ENCODE assay signal across 22 cellular contexts in genomic region chr6:144576871-144577270, GRCh38.
DNase-seq lines count a peak whose midpoint lies in the region; ATAC-seq and TF ChIP-seq lines count a peak whose summit lies in the region.
"Had no signal": no experiment of that assay in that cellular context is flagged by ENCODE, and none has a peak within 500 bp of the region (broad histone marks: within the 10 kb centered on the region; RNA-seq: fewer than 3 reads in every experiment).

No MANE protein-coding gene starts in this region.

- CTCF ChIA-PET in T-cell (lab: Charles Lee): interaction anchor here in 1 of 2 donors (1.5 kb wide), 1 partner anchor 8 kb away, joined by 4 read pairs; no protein-coding TSS in a partner anchor

- H3K27me3 Mint-ChIP-seq in natural killer cell treated with Interleukin-12 subunit alpha and Interleukin-12 subunit beta and Interleukin-15 and Interleukin-18, amount 100 ng/mL, for 72 hours: no peaks in the 10 kb centered on the region
- H3K27me3 Mint-ChIP-seq in natural killer cell (ENCODE audit: low read depth in 2 of 2) (no peaks in the 10 kb centered on the region), T-cell (no peaks in the 10 kb centered on the region), nephron progenitor cell (ENCODE audit: low read depth, poor library complexity) (no peaks in the 10 kb centered on the region)

- no peak for DNase-seq in natural killer cell treated with Interleukin-12 subunit alpha and Interleukin-12 subunit beta and Interleukin-15 and Interleukin-18, amount 100 ng/mL, for 72 hours (ENCODE audit: low spot score)
- DNase-seq in natural killer cell: no peak
- DNase-seq in T-cell: no peak
- DNase-seq in nephron progenitor cell: no peak
- no peak for DNase-seq in SIG-M5 treated with dmso at 0.1 percent for 504 hours (lab: John Stamatoyannopoulos, UW; ENCODE audit: unreplicated experiment)
- DNase-seq in sciatic nerve (ENCODE audit: low spot score): no peak
- DNase-seq in DMS79 (lab: John Stamatoyannopoulos, UW): no peak
- DNase-seq: ACHN, C1 segment of cervical spinal cord, Caco-2, GF-D8, H9, IMR-90, Kasumi-1, MG63, NCI-H1048, NCI-H1436, NCI-H1930, NCI-H226, NCI-H524, SHP77 had no signal

- H3K4me1 Mint-ChIP-seq in natural killer cell treated with Interleukin-12 subunit alpha and Interleukin-12 subunit beta and Interleukin-15 and Interleukin-18, amount 100 ng/mL, for 72 hours (ENCODE audit: low read depth in 2 of 2): peaks cover 40 to 59% of the 10 kb centered on the region in 2 donors
- H3K4me1 Mint-ChIP-seq in natural killer cell (peaks cover 21 to 37% of the 10 kb centered on the region in 2 donors), T-cell (peaks cover 16 to 39% (median 27%) of the 10 kb centered on the region in 3 donors), nephron progenitor cell (peaks cover 2% of the 10 kb centered on the region)

- peak overlapping the region; percentile 68 to 99 for H3K27ac Mint-ChIP-seq in natural killer cell treated with Interleukin-12 subunit alpha and Interleukin-12 subunit beta and Interleukin-15 and Interleukin-18, amount 100 ng/mL, for 72 hours
- H3K27ac Mint-ChIP-seq in natural killer cell: peak overlapping the region in 1 of 2 donors; percentile 46
- H3K27ac Mint-ChIP-seq in T-cell: peak overlapping the region; percentile 12 to 74
- H3K27ac Mint-ChIP-seq in nephron progenitor cell: peak overlapping the region; percentile 30
- H3K27ac Mint-ChIP-seq: H9 had no signal

- POLR2A ChIA-PET in T-cell (lab: Charles Lee): interaction anchor here (0.6 kb wide), 3 partner anchors 15 to 172 kb away, joined by 3 to 4 read pairs (median 3); no protein-coding TSS in a partner anchor

- no peaks in the 10 kb centered on the region for H3K9me3 Mint-ChIP-seq in natural killer cell treated with Interleukin-12 subunit alpha and Interleukin-12 subunit beta and Interleukin-15 and Interleukin-18, amount 100 ng/mL, for 72 hours
- H3K9me3 Mint-ChIP-seq in natural killer cell: no peaks in the 10 kb centered on the region
- peaks cover 0 to 2% (median 0%) of the 10 kb centered on the region in 3 donors for H3K9me3 Mint-ChIP-seq in T-cell
- no peaks in the 10 kb centered on the region for H3K9me3 Mint-ChIP-seq in nephron progenitor cell
- H3K9me3 Mint-ChIP-seq: H9 had no signal

- H3K36me3 Mint-ChIP-seq in natural killer cell treated with Interleukin-12 subunit alpha and Interleukin-12 subunit beta and Interleukin-15 and Interleukin-18, amount 100 ng/mL, for 72 hours: peaks cover 18% of the 10 kb centered on the region
- H3K36me3 Mint-ChIP-seq in natural killer cell (peaks cover 5% of the 10 kb centered on the region), T-cell (peaks cover 44% of the 10 kb centered on the region), nephron progenitor cell (ENCODE audit: low read depth) (peaks cover 31% of the 10 kb centered on the region)

- peak; percentile 71 to 75 for ATAC-seq in natural killer cell treated with Interleukin-12 subunit alpha and Interleukin-12 subunit beta and Interleukin-15 and Interleukin-18, amount 100 ng/mL, for 72 hours
- ATAC-seq in natural killer cell (no peak), T-cell (replicated peaks in 1 of 4) (no peak), sciatic nerve (no peak)
- ATAC-seq: GM12878 had no signal

- intact Hi-C loops in natural killer cell (cut with micrococcal nuclease) (no loop called here), sciatic nerve (cut with DNase I) (no loop called here)

- TF ChIP-seq CTCF in natural killer cell (IDR thresholded peaks at IDR 0.05) (no peak), nephron progenitor cell (IDR thresholded peaks at IDR 0.05) (no peak)

- peak overlapping the region; percentile 71 for H3K4me3 Mint-ChIP-seq in natural killer cell treated with Interleukin-12 subunit alpha and Interleukin-12 subunit beta and Interleukin-15 and Interleukin-18, amount 100 ng/mL, for 72 hours
- H3K4me3 Mint-ChIP-seq in natural killer cell: no peak overlapping the region
- peak overlapping the region in 1 of 3 donors; percentile 25 for H3K4me3 Mint-ChIP-seq in T-cell
- no peak overlapping the region for H3K4me3 Mint-ChIP-seq in nephron progenitor cell
- H3K4me3 Mint-ChIP-seq: H9 had no signal

Comparison
In these comparisons a context has a peak if more than half of its experiments do, and no peak if none do; other contexts are left out.
1. ATAC-seq: peak in natural killer cell treated with Interleukin-12 subunit alpha and Interleukin-12 subunit beta and Interleukin-15 and Interleukin-18, amount 100 ng/mL, for 72 hours (2 of 2); none in natural killer cell (0 of 3), T-cell (0 of 4) and sciatic nerve (single experiment).